7 cellular contexts compared by ENCODE assay signal in genomic region chr5:142716963-142717362, GRCh38. TPM values are rescaled to one million over a fixed set of nuclear protein-coding genes. Genes with fewer than 3 reads are reported as not detected.
DNase-seq lines count a peak whose midpoint lies in the region; ATAC-seq and TF ChIP-seq lines count a peak whose summit lies in the region.

No MANE protein-coding gene starts in this region.

- H3K36me3 ChIP-seq in cardiac muscle cell = no peaks in the 10 kb centered on the region

- no peak overlapping the region for H3K27ac Mint-ChIP-seq in activated naive CD4-positive, alpha-beta T cell treated with anti-CD3 and anti-CD28 coated beads, Interleukin-2, amount 10 ng/mL, durations not matched to agents 7 days and 5 days

- H3K4me1 Mint-ChIP-seq in activated naive CD4-positive, alpha-beta T cell treated with anti-CD3 and anti-CD28 coated beads, Interleukin-2, amount 10 ng/mL, durations not matched to agents 7 days and 5 days = peaks cover 6% of the 10 kb centered on the region

- H3K4me3 Mint-ChIP-seq in activated naive CD4-positive, alpha-beta T cell treated with anti-CD3 and anti-CD28 coated beads, Interleukin-2, amount 10 ng/mL, durations not matched to agents 7 days and 5 days = no peak overlapping the region

- H3K4me1 ChIP-seq in cardiac muscle cell (ENCODE audit: low read depth) = no peaks in the 10 kb centered on the region

- no peak overlapping the region for H3K27ac ChIP-seq in cardiac muscle cell

- no peaks in the 10 kb centered on the region for H3K9me3 Mint-ChIP-seq in activated naive CD4-positive, alpha-beta T cell treated with anti-CD3 and anti-CD28 coated beads, Interleukin-2, amount 10 ng/mL, durations not matched to agents 7 days and 5 days

- DNase-seq in NCI-H774 (lab: John Stamatoyannopoulos, UW) (peak; percentile 13), cardiac muscle cell (ENCODE audit: low read depth in 1 of 2, low spot score in 1 of 2) (peak; percentile 62 to 82), pons (ENCODE audit: low spot score) (peak; percentile 93), cortex of kidney (lab: John Stamatoyannopoulos, UW) (no peak)
- peak; percentile 46 for DNase-seq in activated naive CD4-positive, alpha-beta T cell treated with anti-CD3 and anti-CD28 coated beads, Interleukin-2, amount 10 ng/mL, durations not matched to agents 7 days and 5 days

- H3K4me3 ChIP-seq in cardiac muscle cell = no peak overlapping the region

- peak; percentile 41 for ATAC-seq in HG02642 (IDR thresholded peaks at IDR 0.05; ENCODE audit: poor library complexity, unreplicated experiment)

- peak; percentile 65 for TF ChIP-seq CTCF in GM12872 (IDR thresholded peaks at IDR 0.05; ENCODE audit: insufficient read depth, low read depth, low read length)
- TF ChIP-seq CTCF in cardiac muscle cell (IDR thresholded peaks at IDR 0.05; ENCODE audit: low read depth, low read length) = peak; percentile 58

- no peaks in the 10 kb centered on the region for H3K27me3 ChIP-seq in cardiac muscle cell

- H3K27me3 Mint-ChIP-seq in activated naive CD4-positive, alpha-beta T cell treated with anti-CD3 and anti-CD28 coated beads, Interleukin-2, amount 10 ng/mL, durations not matched to agents 7 days and 5 days = peaks cover 34% of the 10 kb centered on the region

- CTCF ChIA-PET in activated naive CD4-positive, alpha-beta T cell treated with anti-CD3 and anti-CD28 coated beads, Interleukin-2, amount 10 ng/mL, durations not matched to agents 7 days and 5 days (lab: Charles Lee) = interaction anchor here (0.7 to 8.5 kb wide), 25 partner anchors 10 to 432 kb away, joined by 3 to 217 read pairs (median 5); no protein-coding TSS in a partner anchor

- H3K36me3 Mint-ChIP-seq in activated naive CD4-positive, alpha-beta T cell treated with anti-CD3 and anti-CD28 coated beads, Interleukin-2, amount 10 ng/mL, durations not matched to agents 7 days and 5 days = no peaks in the 10 kb centered on the region

- H3K9me3 ChIP-seq in cardiac muscle cell (ENCODE audit: low read depth) = no peaks in the 10 kb centered on the region

RNA-seq across cellular contexts. Expression of gene FGF1, which starts 31.1 kb away (rescaled TPM):
- total RNA-seq in cardiac muscle cell = 0.81 TPM in 1 of 2 replicates, not detected in the other
- polyA plus RNA-seq in cardiac muscle cell = not detected in 2 replicates

RNA-seq across cellular contexts. Expression of gene ARHGAP26, which starts 53.2 kb away (rescaled TPM):
- total RNA-seq in cardiac muscle cell = 10.7 and 16.2 TPM in 2 replicates
- 12.7 and 12.9 TPM in 2 replicates for polyA plus RNA-seq in cardiac muscle cell
